In the genomic region with DNA sequence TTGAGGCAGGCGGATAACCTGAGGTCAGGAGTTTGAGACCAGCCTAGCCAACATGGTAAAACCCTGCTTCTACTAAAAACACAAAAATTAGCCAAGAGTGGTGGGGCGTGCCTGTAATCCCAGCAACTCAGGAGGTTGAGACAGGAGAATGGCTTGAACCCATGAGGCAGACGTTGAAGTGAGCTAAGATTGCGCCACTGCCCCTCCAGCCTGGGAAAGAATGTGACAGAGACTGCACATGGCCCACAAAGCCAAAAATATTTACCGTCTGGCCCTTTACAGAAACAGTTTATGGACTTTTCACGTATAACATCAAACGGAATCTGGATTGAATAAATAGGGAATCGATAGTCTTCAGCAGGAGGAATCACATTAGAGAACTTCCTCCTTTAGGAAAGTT, we compare ENCODE assay signal across 10 cellular contexts. TPM values are rescaled to one million over a fixed set of nuclear protein-coding genes. Genes with fewer than 3 reads are reported as not detected.
DNase-seq lines count a peak whose midpoint lies in the region; ATAC-seq and TF ChIP-seq lines count a peak whose summit lies in the region.
"Had no signal": no experiment of that assay in that cellular context is flagged by ENCODE, and none has a peak within 500 bp of the region (broad histone marks: within the 10 kb centered on the region; RNA-seq: fewer than 3 reads in every experiment).

No MANE protein-coding gene starts in this region.

- H3K27me3 ChIP-seq in neutrophil: no peaks in the 10 kb centered on the region

- H3K36me3 ChIP-seq in neutrophil: peaks cover 49% of the 10 kb centered on the region

- peaks cover 37 to 45% of the 10 kb centered on the region in 2 experiments for H3K4me1 ChIP-seq in neutrophil (ENCODE audit: control insufficient read depth in 1 of 2, insufficient read depth in 1 of 2, low read depth in 1 of 2, low read length in 1 of 2)

- ATAC-seq in left lobe of liver: no peak

- H3K4me3 ChIP-seq in NB4 (ENCODE audit: low read depth, low read length) (peak overlapping the region; percentile 94), neutrophil (ENCODE audit: low read depth in 1 of 2, low read length in 1 of 2) (no peak overlapping the region)

- H3K27ac ChIP-seq in neutrophil: peak overlapping the region; percentile 35

- no peaks in the 10 kb centered on the region for H3K9me3 ChIP-seq in neutrophil

- TF ChIP-seq CTCF in NB4 (IDR thresholded peaks at IDR 0.05; ENCODE audit: low read depth, low read length) (no peak), neutrophil (IDR thresholded peaks at IDR 0.05) (no peak)

- TF ChIP-seq POLR2A in NB4 (IDR thresholded peaks at IDR 0.05; ENCODE audit: extremely low read depth, insufficient read length): no peak

- peak; percentile 41 for DNase-seq in ELF-1 (ENCODE audit: low read depth, low spot score)
- peak; percentile 82 for DNase-seq in NB4 (ENCODE audit: low read depth)
- DNase-seq in dedifferentiated amniotic fluid mesenchymal stem cell (ENCODE audit: extremely low spot score): peak; percentile 27
- no peak for DNase-seq in NCI-H2171 (lab: John Stamatoyannopoulos, UW)
- DNase-seq in left lobe of liver (ENCODE audit: low spot score): no peak
- DNase-seq in A172 (ENCODE audit: low spot score): no peak
- no peak for DNase-seq in DMS53 (lab: John Stamatoyannopoulos, UW)
- DNase-seq: aorta, NCI-H2081 treated with DMSO at 0.1 percent for 48 hours had no signal

RNA-seq across cellular contexts. Expression of a gene that starts 3.5 kb away (rescaled TPM):
- total RNA-seq in left lobe of liver: 25.2 TPM
- 54.0 and 69.1 TPM in 2 replicates for total RNA-seq in A172 (2014; rRNA removed; shearing (Covaris generic))

RNA-seq across cellular contexts. Expression of a gene that starts 3.8 kb away (rescaled TPM):
- 2.4 TPM for total RNA-seq in left lobe of liver
- total RNA-seq in A172 (2014; rRNA removed; shearing (Covaris generic)): 43.3 and 49.0 TPM in 2 replicates

RNA-seq across cellular contexts. Expression of a gene that starts 22.5 kb away (rescaled TPM):
- total RNA-seq in left lobe of liver: 9.9 TPM
- total RNA-seq in A172 (2014; rRNA removed; shearing (Covaris generic)): 19.7 and 30.2 TPM in 2 replicates

Comparison
In these comparisons a context has a peak if more than half of its experiments do, and no peak if none do; other contexts are left out.
1. DNase-seq: peak in ELF-1 (single experiment), NB4 (single experiment) and dedifferentiated amniotic fluid mesenchymal stem cell (single experiment); none in NCI-H2171 (single experiment), left lobe of liver (single experiment), A172 (single experiment) and DMS53 (single experiment).
2. RNA of a gene that starts 3.8 kb away (total RNA-seq): 43.3 to 49.0 TPM in A172; 2.4 TPM in left lobe of liver (single experiment); every median in the first group is over 10 times any median in the second.